ENCODE assay signal across 17 cellular contexts in genomic region chr6:111471533-111471932, GRCh38.
"Had no signal": no experiment of that assay in that cellular context is flagged by ENCODE, and none has a peak within 500 bp of the region (broad histone marks: within the 10 kb centered on the region; RNA-seq: fewer than 3 reads in every experiment).

No MANE protein-coding gene starts in this region.

- H3K9me3 Mint-ChIP-seq: natural killer cell, neural crest cell, type B pancreatic cell had no signal

- H3K36me3 Mint-ChIP-seq: natural killer cell had no signal

- H3K9me3 ChIP-seq: heart left ventricle, suprapubic skin, thyroid gland had no signal

- ATAC-seq: heart left ventricle, left lobe of liver, natural killer cell, sciatic nerve had no signal

- DNase-seq: effector CD8-positive, alpha-beta T cell; heart left ventricle; hippocampal formation; kidney glomerular epithelial cell; mammary epithelial cell; natural killer cell; posterior cingulate gyrus; stimulated activated CD4-positive, alpha-beta T cell treated with anti-CD3 and anti-CD28 coated beads, Interleukin-2, amount 100 ng/mL, for 24 hours; stimulated activated CD4-positive, alpha-beta T cell treated with anti-CD3 and anti-CD28 coated beads, Interleukin-4, amount 100 ng/mL, for 4 hours; stimulated activated naive CD4-positive, alpha-beta T cell; thyroid gland had no signal

- H3K27me3 Mint-ChIP-seq: type B pancreatic cell had no signal

- H3K36me3 ChIP-seq: suprapubic skin, thyroid gland had no signal

- H3K27ac Mint-ChIP-seq: natural killer cell had no signal

- H3K4me3 ChIP-seq: coronary artery, heart left ventricle, suprapubic skin, thyroid gland had no signal

- H3K4me3 Mint-ChIP-seq: natural killer cell, neural crest cell, type B pancreatic cell had no signal

- H3K27ac ChIP-seq: coronary artery, heart left ventricle, suprapubic skin, thyroid gland had no signal

- H3K27me3 ChIP-seq: heart left ventricle, suprapubic skin, thyroid gland had no signal
